8 cellular contexts compared by ENCODE assay signal in genomic region chr17:9646556-9646905, GRCh38. TPM values are rescaled to one million over a fixed set of nuclear protein-coding genes. Genes with fewer than 3 reads are reported as not detected.
DNase-seq lines count a peak whose midpoint lies in the region; ATAC-seq and TF ChIP-seq lines count a peak whose summit lies in the region.

No MANE protein-coding gene starts in this region.

- no peak for DNase-seq in central memory CD8-positive, alpha-beta T cell (ENCODE audit: low spot score in 2 of 2)
- DNase-seq in mesendoderm (peak; percentile 51), 8988T (no peak), GM23248 (no peak), GM20000 (ENCODE audit: low spot score) (no peak), left ventricle myocardium superior (no peak)

- H3K9me3 ChIP-seq in BLaER1 treated with 17β-estradiol and CSF1 and Interleukin-3, amounts not matched to agents 10 nM and 100 nM (replicated peaks in 1 of 11), result no peaks in the 10 kb centered on the region
- H3K9me3 ChIP-seq in HUES64 (ENCODE audit: insufficient read depth, low read depth, low read length), result no peaks in the 10 kb centered on the region
- no peaks in the 10 kb centered on the region for H3K9me3 ChIP-seq in GM23248 (ENCODE audit: low read depth)

- peaks cover 4% of the 10 kb centered on the region for H3K79me1 ChIP-seq in mesendoderm (ENCODE audit: low read length)

- whole genome bisulfite sequencing in HUES64, result 16% methylated on average over 9 of the region's 9 CpGs
- no CpG with 5 or more reads among the region's 9 CpGs for WGBS in mesendoderm (ENCODE audit: extremely low coverage, insufficient coverage, low lambda C conversion rate)
- WGBS in GM23248 (ENCODE audit: low coverage in 1 of 2, low lambda C conversion rate in 2 of 2, missing lambda C conversion rate in 2 of 2), 2 experiments, result 79% methylated on average over 9 of the region's 9 CpGs

- H3K79me2 ChIP-seq in mesendoderm (ENCODE audit: control insufficient read depth, insufficient read depth, low read length), result peaks cover 8% of the 10 kb centered on the region
- no peaks in the 10 kb centered on the region for H3K79me2 ChIP-seq in GM23248 (ENCODE audit: insufficient read depth)

- peaks cover 12% of the 10 kb centered on the region for H3F3A ChIP-seq in GM23248 (ENCODE audit: insufficient read depth)

- peak overlapping the region; percentile 80 to 97 (median 92) for H3K4me2 ChIP-seq in BLaER1 treated with 17β-estradiol and CSF1 and Interleukin-3, amounts not matched to agents 10 nM and 100 nM
- H3K4me2 ChIP-seq in mesendoderm (ENCODE audit: low read length) (peak overlapping the region; percentile 61), GM23248 (ENCODE audit: unreplicated experiment) (no peak overlapping the region)

- ATAC-seq in central memory CD8-positive, alpha-beta T cell (replicated peaks; ENCODE audit: extremely low read depth, poor library complexity, severe bottlenecking), result no peak
- no peak for ATAC-seq in left ventricle myocardium superior

- H4K8ac ChIP-seq in mesendoderm (ENCODE audit: low read depth, low read length), result no peak overlapping the region

- no peak overlapping the region for H2AFZ ChIP-seq in GM23248

- no peak overlapping the region for H2BK120ac ChIP-seq in mesendoderm (ENCODE audit: low read depth, low read length)

- H3K27me3 ChIP-seq in BLaER1 treated with 17β-estradiol and CSF1 and Interleukin-3, amounts not matched to agents 10 nM and 100 nM, result peaks cover 0 to 13% (median 0%) of the 10 kb centered on the region in 11 experiments; a peak in 5 of 22 replicates
- peaks cover 23% of the 10 kb centered on the region for H3K27me3 ChIP-seq in HUES64 (ENCODE audit: insufficient read depth, low read length)
- no peaks in the 10 kb centered on the region for H3K27me3 ChIP-seq in mesendoderm (ENCODE audit: insufficient read depth, low read length, poor library complexity)
- peaks cover 14% of the 10 kb centered on the region for H3K27me3 ChIP-seq in GM23248 (replicated peaks; ENCODE audit: insufficient read depth)

- H2BK15ac ChIP-seq in mesendoderm (replicated peaks; ENCODE audit: low read depth), result no peak overlapping the region

- TF ChIP-seq CTCF in GM20000 (IDR thresholded peaks at IDR 0.05; ENCODE audit: extremely low read depth, missing control alignments), result no peak

- no peak overlapping the region for H2BK5ac ChIP-seq in mesendoderm (ENCODE audit: low read length)

- peaks cover 16% of the 10 kb centered on the region for H3K4me1 Mint-ChIP-seq in central memory CD8-positive, alpha-beta T cell

- in situ Hi-C loops in GM23248 (cut with MboI), result no loop called here

- no peaks in the 10 kb centered on the region for H3K36me3 ChIP-seq in BLaER1 treated with 17β-estradiol and CSF1 and Interleukin-3, amounts not matched to agents 10 nM and 100 nM
- H3K36me3 ChIP-seq in HUES64 (ENCODE audit: insufficient read depth, low read length) (no peaks in the 10 kb centered on the region), mesendoderm (ENCODE audit: control insufficient read depth, insufficient read depth, low read length) (no peaks in the 10 kb centered on the region), GM23248 (ENCODE audit: low read depth) (no peaks in the 10 kb centered on the region)

- no peak overlapping the region for H4K5ac ChIP-seq in mesendoderm (ENCODE audit: low read length)

- no peak overlapping the region for H3K23ac ChIP-seq in mesendoderm (ENCODE audit: low read length)

- peak overlapping the region; percentile 64 for H3K4me3 Mint-ChIP-seq in central memory CD8-positive, alpha-beta T cell

- no peaks in the 10 kb centered on the region for H3K9me2 ChIP-seq in GM23248 (ENCODE audit: insufficient read depth)

- H3K4me1 ChIP-seq in BLaER1 treated with 17β-estradiol and CSF1 and Interleukin-3, amounts not matched to agents 10 nM and 100 nM, result peaks cover 18 to 50% (median 39%) of the 10 kb centered on the region in 10 experiments
- H3K4me1 ChIP-seq in HUES64 (ENCODE audit: insufficient read depth, low read length) (peaks cover 21% of the 10 kb centered on the region), mesendoderm (ENCODE audit: control insufficient read depth, low read depth, low read length) (peaks cover 16% of the 10 kb centered on the region), GM23248 (ENCODE audit: insufficient read depth) (peaks cover 11% of the 10 kb centered on the region; the same call in 1 of the 2 replicates)

- H3K9me3 Mint-ChIP-seq in central memory CD8-positive, alpha-beta T cell, result no peaks in the 10 kb centered on the region

- no peaks in the 10 kb centered on the region for H4K20me1 ChIP-seq in BLaER1 treated with 17β-estradiol and CSF1 and Interleukin-3, amounts not matched to agents 10 nM and 100 nM
- no peaks in the 10 kb centered on the region for H4K20me1 ChIP-seq in GM23248 (ENCODE audit: insufficient read depth)

- no peak overlapping the region for H3K27ac Mint-ChIP-seq in central memory CD8-positive, alpha-beta T cell (ENCODE audit: low read depth)

- peak overlapping the region; percentile 95 for H3K56ac ChIP-seq in mesendoderm (ENCODE audit: low read length)

- intact Hi-C loops in left ventricle myocardium superior (cut with micrococcal nuclease), result no loop called here

- H3K27ac ChIP-seq in BLaER1 treated with 17β-estradiol and CSF1 and Interleukin-3, amounts not matched to agents 10 nM and 100 nM, result no peak overlapping the region
- H3K27ac ChIP-seq in HUES64 (ENCODE audit: low read depth, low read length) (no peak overlapping the region), mesendoderm (ENCODE audit: low read depth, low read length) (no peak overlapping the region), GM23248 (no peak overlapping the region)

- no peak overlapping the region for H2AK5ac ChIP-seq in mesendoderm (ENCODE audit: low read length)

- peak overlapping the region; percentile 79 to 97 (median 86) for H3K4me3 ChIP-seq in BLaER1 treated with 17β-estradiol and CSF1 and Interleukin-3, amounts not matched to agents 10 nM and 100 nM
- peak overlapping the region; percentile 73 for H3K4me3 ChIP-seq in HUES64 (ENCODE audit: low read length)
- H3K4me3 ChIP-seq in mesendoderm (ENCODE audit: low read length), result peak overlapping the region; percentile 60
- no peak overlapping the region for H3K4me3 ChIP-seq in GM23248

- no peaks in the 10 kb centered on the region for H3K36me3 Mint-ChIP-seq in central memory CD8-positive, alpha-beta T cell (ENCODE audit: insufficient read depth)

- H3K18ac ChIP-seq in mesendoderm (ENCODE audit: low read length), result no peak overlapping the region

- H3K27me3 Mint-ChIP-seq in central memory CD8-positive, alpha-beta T cell, result peaks cover 69% of the 10 kb centered on the region

- H3K9ac ChIP-seq in BLaER1 treated with 17β-estradiol and CSF1 and Interleukin-3, amounts not matched to agents 10 nM and 100 nM, result peak overlapping the region in 7 of 11 experiments; percentile 82 to 90 (median 85); a peak in 13 of 22 replicates
- H3K9ac ChIP-seq in HUES64 (ENCODE audit: low read depth, low read length), result peak overlapping the region; percentile 68
- H3K9ac ChIP-seq in mesendoderm (ENCODE audit: low read length), result peak overlapping the region; percentile 70
- no peak overlapping the region for H3K9ac ChIP-seq in GM23248

- no peak overlapping the region for H3K4ac ChIP-seq in mesendoderm (ENCODE audit: low read depth, low read length)

RNA-seq across cellular contexts. Expression of gene USP43, which starts 1.2 kb away (rescaled TPM):
- polyA plus RNA-seq in HUES64 (2013, experiment 1 of 2), result 1.8 TPM
- polyA plus RNA-seq in HUES64 (2013, experiment 2 of 2), result 1.5 TPM
- polyA plus RNA-seq in mesendoderm (2013, experiment 1 of 2), result 5.5 TPM
- 5.5 TPM for polyA plus RNA-seq in mesendoderm (2013, experiment 2 of 2)
- 0.25 TPM in 1 of 2 replicates, not detected in the other for total RNA-seq in GM23248 (2014; rRNA removed; shearing (Covaris generic))
- polyA plus RNA-seq in GM23248 (2016; fragmentation: Nextera tagmentation; extraction: Ambion mirVana), result 0.08 TPM in 1 of 2 replicates, not detected in the other
- 0.12 TPM for total RNA-seq in left ventricle myocardium superior
